In genomic region chr16:70294385-70295029, GRCh38 we compare ENCODE assay signal across 20 cellular contexts.
"Had no signal": no experiment of that assay in that cellular context is flagged by ENCODE, and none has a peak within 500 bp of the region (broad histone marks: within the 10 kb centered on the region; RNA-seq: fewer than 3 reads in every experiment).

No MANE protein-coding gene starts in this region.

- H3K9me3 ChIP-seq: colonic mucosa, esophagus squamous epithelium, gastroesophageal sphincter, thoracic aorta, transverse colon had no signal

- H3K27ac ChIP-seq: colonic mucosa, esophagus squamous epithelium, gastroesophageal sphincter, hepatocyte, thoracic aorta, transverse colon had no signal

- ATAC-seq: gastroesophageal sphincter; left colon; left ventricle myocardium superior; naive thymus-derived CD4-positive, alpha-beta T cell; right cardiac atrium; stimulated activated naive B cell treated with anti-CD40 and anti-IgM and Interleukin-4, amounts not matched to agents 10 μg/mL and 1 μg/mL and 100 μg/mL, for 72 hours; stimulated activated naive CD8-positive, alpha-beta T cell treated with anti-CD3 and anti-CD28 coated beads, Interleukin-15, amount 100 ng/mL, for 72 hours had no signal

- H3K4me2 ChIP-seq: hepatocyte had no signal

- FAIRE-seq: urothelium cell line had no signal

- H2AFZ ChIP-seq: hepatocyte had no signal

- H3K4me1 ChIP-seq: colonic mucosa had no signal

- H3K27me3 ChIP-seq: colonic mucosa, esophagus squamous epithelium, gastroesophageal sphincter, hepatocyte, transverse colon had no signal

- H3K36me3 ChIP-seq: colonic mucosa, esophagus squamous epithelium, gastroesophageal sphincter, thoracic aorta, transverse colon had no signal

- H3K4me3 ChIP-seq: colonic mucosa, esophagus squamous epithelium, gastroesophageal sphincter, hepatocyte, thoracic aorta, transverse colon had no signal

- DNase-seq: cerebellar nuclear complex; colonic mucosa; dermis blood vessel endothelial cell; esophagus squamous epithelium; foreskin fibroblast; left colon; left ventricle myocardium superior; naive thymus-derived CD4-positive, alpha-beta T cell; nephron progenitor cell; stimulated activated CD4-positive, alpha-beta T cell treated with anti-CD3 and anti-CD28 coated beads, Interleukin-15, amount 100 ng/mL, for 24 hours; stimulated activated CD4-positive, alpha-beta T cell treated with anti-CD3 and anti-CD28 coated beads, Interleukin-1b, Interleukin-23, amount 100 ng/mL, for 48 hours; stimulated activated CD4-positive, alpha-beta T cell treated with anti-CD3 and anti-CD28 coated beads, Interleukin-4, amount 100 ng/mL, for 24 hours; stimulated activated naive B cell treated with anti-CD40 and anti-IgM and Interleukin-4, amounts not matched to agents 10 μg/mL and 1 μg/mL and 100 μg/mL, for 72 hours; stimulated activated naive CD8-positive, alpha-beta T cell treated with anti-CD3 and anti-CD28 coated beads, Interleukin-15, amount 100 ng/mL, for 72 hours; transverse colon had no signal
